In the genomic region with DNA sequence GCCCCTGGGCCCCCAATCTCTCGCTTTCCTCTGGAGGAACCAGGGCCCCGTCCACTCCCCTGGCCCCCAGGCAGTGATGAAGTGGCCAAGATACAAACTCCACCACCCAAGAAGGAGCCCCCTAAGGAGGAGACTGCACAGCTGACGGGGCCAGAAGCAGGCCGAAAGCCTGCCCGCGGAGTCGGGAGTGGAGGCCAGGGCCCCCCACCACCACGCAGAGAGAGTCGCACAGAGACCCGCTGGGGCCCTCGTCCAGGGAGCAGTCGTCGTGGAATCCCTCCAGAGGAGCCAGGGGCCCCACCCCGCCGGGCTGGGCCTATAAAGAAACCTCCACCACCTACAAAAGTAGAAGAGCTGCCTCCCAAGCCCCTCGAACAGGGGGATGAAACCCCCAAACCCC, we compare ENCODE assay signal across 17 cellular contexts. TPM values are rescaled to one million over a fixed set of nuclear protein-coding genes. Genes with fewer than 3 reads are reported as not detected.
"Had no signal": no experiment of that assay in that cellular context is flagged by ENCODE, and none has a peak within 500 bp of the region (broad histone marks: within the 10 kb centered on the region; RNA-seq: fewer than 3 reads in every experiment).

No MANE protein-coding gene starts in this region.

- FAIRE-seq: astrocyte, keratinocyte had no signal

- H3K9me3 ChIP-seq: neutrophil, prostate gland, testis had no signal

- H3K27me3 ChIP-seq: neutrophil, testis had no signal

- H3K27ac ChIP-seq: epithelial cell of prostate, prostate gland, testis had no signal

- H3K4me3 ChIP-seq: prostate gland, testis had no signal

- ATAC-seq: activated CD4-positive, CD25-positive, alpha-beta regulatory T cell treated with anti-CD3 and anti-CD28 coated beads, Interleukin-2, amount 50 U/mL, for 24 hours; activated CD8-positive, alpha-beta memory T cell treated with anti-CD3 and anti-CD28 coated beads, Interleukin-2, amount 10 ng/mL, durations not matched to agents 7 days and 5 days had no signal

- DNase-seq: activated CD8-positive, alpha-beta memory T cell treated with anti-CD3 and anti-CD28 coated beads, Interleukin-2, amount 10 ng/mL, durations not matched to agents 7 days and 5 days; activated gamma-delta T cell treated with Interleukin-2 at 50 U/mL for 16 hours; activated T-cell treated with anti-CD3 and anti-CD28 coated beads, Interleukin-2, amount 50 U/mL, for 48 hours; cortex of kidney; effector CD8-positive, alpha-beta T cell; stimulated activated CD4-positive, alpha-beta T cell treated with anti-CD3 and anti-CD28 coated beads, Interleukin-2, amount 100 ng/mL, for 48 hours; stimulated activated naive CD8-positive, alpha-beta T cell treated with anti-CD3 and anti-CD28 coated beads, Interleukin-15, amount 100 ng/mL, for 72 hours; testis had no signal

- H3K4me1 ChIP-seq: prostate gland had no signal

- H3K4me1 Mint-ChIP-seq: mesothelial cell of epicardium had no signal

- H3K9me3 Mint-ChIP-seq: mesothelial cell of epicardium; stimulated activated naive CD8-positive, alpha-beta T cell treated with anti-CD3 and anti-CD28 coated beads, Interleukin-15, amount 100 ng/mL, for 72 hours; T-helper 2 cell treated with Interferon-gamma antibody and Interleukin-4, amounts not matched to agents 5 μg/mL and 100 μg/mL, for 36 hours had no signal

- H3K27me3 Mint-ChIP-seq: activated CD8-positive, alpha-beta memory T cell treated with anti-CD3 and anti-CD28 coated beads, Interleukin-2, amount 10 ng/mL, durations not matched to agents 7 days and 5 days; stimulated activated naive CD8-positive, alpha-beta T cell treated with anti-CD3 and anti-CD28 coated beads, Interleukin-15, amount 100 ng/mL, for 72 hours had no signal

- H3K4me3 Mint-ChIP-seq: activated CD8-positive, alpha-beta memory T cell treated with anti-CD3 and anti-CD28 coated beads, Interleukin-2, amount 10 ng/mL, durations not matched to agents 7 days and 5 days; mesothelial cell of epicardium; stimulated activated naive CD8-positive, alpha-beta T cell treated with anti-CD3 and anti-CD28 coated beads, Interleukin-15, amount 100 ng/mL, for 72 hours; T-helper 2 cell treated with Interferon-gamma antibody and Interleukin-4, amounts not matched to agents 5 μg/mL and 100 μg/mL, for 36 hours had no signal

- H3K27ac Mint-ChIP-seq: activated CD8-positive, alpha-beta memory T cell treated with anti-CD3 and anti-CD28 coated beads, Interleukin-2, amount 10 ng/mL, durations not matched to agents 7 days and 5 days; mesothelial cell of epicardium; T-helper 2 cell treated with Interferon-gamma antibody and Interleukin-4, amounts not matched to agents 5 μg/mL and 100 μg/mL, for 36 hours had no signal

RNA-seq across cellular contexts. Expression of a gene that starts 16.2 kb away (rescaled TPM):
- total RNA-seq: astrocyte, myocyte had no signal
- polyA plus RNA-seq: keratinocyte had no signal
